ENCODE assay signal across 8 cellular contexts in the genomic region with DNA sequence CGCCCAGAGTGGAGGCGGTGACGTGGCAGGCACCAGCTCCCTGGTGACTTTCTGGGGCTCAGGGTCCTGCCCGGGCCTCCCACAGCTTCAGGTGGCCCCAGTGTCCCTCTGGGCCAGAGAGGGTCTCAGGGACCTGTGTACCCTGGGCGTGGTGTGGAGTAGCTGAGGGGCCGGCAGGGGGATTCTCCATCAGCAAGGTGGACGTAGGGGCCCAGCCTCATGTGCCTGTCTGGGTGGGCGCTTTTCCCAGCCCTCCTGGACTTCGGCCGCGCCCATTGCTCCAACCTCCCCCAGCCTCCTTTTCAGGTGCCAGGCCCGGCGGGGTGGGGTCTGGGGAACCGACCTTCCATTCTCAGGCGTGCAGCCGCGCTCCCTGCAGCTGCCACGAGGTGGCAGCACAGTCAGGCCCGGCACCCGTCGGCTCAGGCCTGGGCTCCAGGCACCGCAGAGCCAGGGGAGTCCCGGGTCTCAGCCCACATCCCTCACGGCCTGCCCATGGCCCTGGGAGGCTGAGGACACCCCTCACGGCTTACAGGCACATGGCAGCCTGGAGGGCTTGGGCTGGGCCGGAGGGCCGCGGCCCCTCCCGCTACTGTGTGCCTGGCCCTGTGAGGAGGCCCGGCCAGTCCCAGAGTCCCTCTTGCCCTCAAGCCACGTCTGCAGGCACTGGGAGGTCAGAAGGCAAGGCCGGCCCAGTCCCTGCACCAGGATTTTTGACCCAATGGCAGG. TPM values are rescaled to one million over a fixed set of nuclear protein-coding genes. Genes with fewer than 3 reads are reported as not detected.
DNase-seq lines count a peak whose midpoint lies in the region; ATAC-seq and TF ChIP-seq lines count a peak whose summit lies in the region.

No MANE protein-coding gene starts in this region.

- H3K27me3 ChIP-seq in BE2C (peaks cover 16% of the 10 kb centered on the region), HAP-1 (ENCODE audit: low read depth) (peaks cover 19% of the 10 kb centered on the region; the same call in 1 of the 2 replicates), PC-9 (ENCODE audit: insufficient read depth, low read depth) (no peaks in the 10 kb centered on the region), foreskin keratinocyte (peaks cover 27% of the 10 kb centered on the region), thyroid gland (no peaks in the 10 kb centered on the region)

- peak; percentile 63 for DNase-seq in BE2C
- peak; percentile 48 to 81 for DNase-seq in HAP-1 (ENCODE audit: low spot score in 2 of 2)
- peak; percentile 58 to 65 for DNase-seq in PC-9
- DNase-seq in activated T-helper 2 cell treated with anti-CD3 and anti-CD28 coated beads, Interferon-gamma antibody, Interleukin-2, Interleukin-4, amounts not matched to agents 10 μg/mL and 5 μg/mL and 100 μg/mL, durations not matched to agents 14 hours and 24 hours and 36 hours (ENCODE audit: low spot score), result peak; percentile 42
- DNase-seq in foreskin keratinocyte, result peak in 1 of 2 donors; percentile 4
- DNase-seq in omental fat pad (ENCODE audit: low spot score), result peak; percentile 38
- peak; percentile 48 to 51 for DNase-seq in thyroid gland

- no peaks in the 10 kb centered on the region for H3K79me2 ChIP-seq in PC-9 (ENCODE audit: low read depth)

- no peaks in the 10 kb centered on the region for H3K9me3 Mint-ChIP-seq in activated T-helper 2 cell treated with anti-CD3 and anti-CD28 coated beads, Interferon-gamma antibody, Interleukin-2, Interleukin-4, amounts not matched to agents 10 μg/mL and 5 μg/mL and 100 μg/mL, durations not matched to agents 14 hours and 24 hours and 36 hours

- peak overlapping the region; percentile 54 for H3K4me2 ChIP-seq in PC-9

- no peaks in the 10 kb centered on the region for H3K27me3 Mint-ChIP-seq in activated T-helper 2 cell treated with anti-CD3 and anti-CD28 coated beads, Interferon-gamma antibody, Interleukin-2, Interleukin-4, amounts not matched to agents 10 μg/mL and 5 μg/mL and 100 μg/mL, durations not matched to agents 14 hours and 24 hours and 36 hours (ENCODE audit: low read depth)

- H3K4me1 ChIP-seq in BE2C (no peaks in the 10 kb centered on the region), HAP-1 (no peaks in the 10 kb centered on the region), PC-9 (replicated peaks; ENCODE audit: insufficient read depth) (peaks cover 45% of the 10 kb centered on the region), foreskin keratinocyte (no peaks in the 10 kb centered on the region), thyroid gland (no peaks in the 10 kb centered on the region)

- intact Hi-C loops in PC-9 (cut with micrococcal nuclease; ENCODE audit: unreplicated experiment), result loop anchor here (1.0 to 10.0 kb wide), 6 partner anchors 30 to 314 kb away; a partner anchor contains a TSS
- intact Hi-C loops in activated T-helper 2 cell treated with anti-CD3 and anti-CD28 coated beads, Interferon-gamma antibody, Interleukin-2, Interleukin-4, amounts not matched to agents 10 μg/mL and 5 μg/mL and 100 μg/mL, durations not matched to agents 14 hours and 24 hours and 36 hours (cut with micrococcal nuclease), result loop anchor here (5.0 kb wide), 2 partner anchors 314 to 369 kb away; a partner anchor contains a TSS
- intact Hi-C loops in thyroid gland (cut with DNase I), result loop anchor here (2.0 to 5.0 kb wide), 2 partner anchors 314 to 369 kb away; a partner anchor contains a TSS

- no peak overlapping the region for H3K4me3 ChIP-seq in BE2C (ENCODE audit: low read depth, low read length)
- no peak overlapping the region for H3K4me3 ChIP-seq in HAP-1
- no peak overlapping the region for H3K4me3 ChIP-seq in PC-9
- no peak overlapping the region for H3K4me3 ChIP-seq in thyroid gland (replicated peaks in 1 of 3)

- CTCF ChIA-PET in PC-9 (lab: Charles Lee), result no interaction called here

- 17 to 21% methylated on average over 12 to 21 of the region's 32 CpGs for WGBS in thyroid gland, 2 donors

- no peaks in the 10 kb centered on the region for H3K36me3 Mint-ChIP-seq in activated T-helper 2 cell treated with anti-CD3 and anti-CD28 coated beads, Interferon-gamma antibody, Interleukin-2, Interleukin-4, amounts not matched to agents 10 μg/mL and 5 μg/mL and 100 μg/mL, durations not matched to agents 14 hours and 24 hours and 36 hours (ENCODE audit: low read depth)

- POLR2A ChIA-PET in PC-9 (lab: Charles Lee; ENCODE audit: unreplicated experiment), result no interaction called here

- TF ChIP-seq CTCF in BE2C (IDR thresholded peaks at IDR 0.05; ENCODE audit: low read depth, low read length), result peak; percentile 74
- TF ChIP-seq CTCF in PC-9 (conservative IDR thresholded peaks at IDR 0.05), result peak; percentile 80
- TF ChIP-seq CTCF in foreskin keratinocyte (conservative IDR thresholded peaks at IDR 0.05), result peak; percentile 82
- peak in 1 of 3 donors; percentile 57 for TF ChIP-seq CTCF in omental fat pad (IDR thresholded peaks at IDR 0.05)
- TF ChIP-seq CTCF in thyroid gland (IDR thresholded peaks at IDR 0.05), result peak; percentile 62 to 97 (median 76)

- peaks cover 4% of the 10 kb centered on the region for H3F3A ChIP-seq in PC-9 (ENCODE audit: insufficient read depth, low read depth)

- no peak overlapping the region for H3K27ac Mint-ChIP-seq in activated T-helper 2 cell treated with anti-CD3 and anti-CD28 coated beads, Interferon-gamma antibody, Interleukin-2, Interleukin-4, amounts not matched to agents 10 μg/mL and 5 μg/mL and 100 μg/mL, durations not matched to agents 14 hours and 24 hours and 36 hours

- no TSS peak for BruUV-seq in PC-9 (replicated peaks; lab: Mats Ljungman, UMichigan)

- ATAC-seq in foreskin keratinocyte, result peak; percentile 52
- no peak for ATAC-seq in omental fat pad (ENCODE audit: low FRiP score)
- ATAC-seq in GM21723 (IDR thresholded peaks at IDR 0.05; ENCODE audit: unreplicated experiment), result no peak

- no peaks in the 10 kb centered on the region for H3K4me1 Mint-ChIP-seq in activated T-helper 2 cell treated with anti-CD3 and anti-CD28 coated beads, Interferon-gamma antibody, Interleukin-2, Interleukin-4, amounts not matched to agents 10 μg/mL and 5 μg/mL and 100 μg/mL, durations not matched to agents 14 hours and 24 hours and 36 hours (ENCODE audit: low read depth)

- no peak for TF ChIP-seq POLR2A in thyroid gland (IDR thresholded peaks at IDR 0.05)

- peak overlapping the region; percentile 74 for H3K27ac ChIP-seq in PC-9
- no peak overlapping the region for H3K27ac ChIP-seq in foreskin keratinocyte
- H3K27ac ChIP-seq in thyroid gland, result no peak overlapping the region

- no peaks in the 10 kb centered on the region for H3K9me2 ChIP-seq in PC-9 (ENCODE audit: insufficient read depth)

- H3K4me3 Mint-ChIP-seq in activated T-helper 2 cell treated with anti-CD3 and anti-CD28 coated beads, Interferon-gamma antibody, Interleukin-2, Interleukin-4, amounts not matched to agents 10 μg/mL and 5 μg/mL and 100 μg/mL, durations not matched to agents 14 hours and 24 hours and 36 hours (ENCODE audit: low read depth), result no peak overlapping the region

- H3K9me3 ChIP-seq in BE2C (no peaks in the 10 kb centered on the region), HAP-1 (no peaks in the 10 kb centered on the region), PC-9 (ENCODE audit: insufficient read depth, low read depth) (no peaks in the 10 kb centered on the region), thyroid gland (no peaks in the 10 kb centered on the region)

- in situ Hi-C loops in HAP-1 (cut with MboI; ENCODE audit: low sequenced_read_pairs), result no loop called here

- H3K36me3 ChIP-seq in BE2C (no peaks in the 10 kb centered on the region), HAP-1 (replicated peaks) (no peaks in the 10 kb centered on the region), PC-9 (ENCODE audit: low read depth) (no peaks in the 10 kb centered on the region), thyroid gland (no peaks in the 10 kb centered on the region)

- no peak overlapping the region for H2AFZ ChIP-seq in PC-9

- H4K20me1 ChIP-seq in PC-9 (ENCODE audit: insufficient read depth), result no peaks in the 10 kb centered on the region

RNA-seq across cellular contexts. Expression of a gene that starts 19.9 kb away (rescaled TPM):
- not detected for polyA plus RNA-seq in BE2C (2012; ENCODE audit: insufficient read depth, insufficient read length, low read depth)
- total RNA-seq in PC-9 (2021) (2.1 and 3.3 TPM in 2 replicates), foreskin keratinocyte (not detected in 2 replicates), omental fat pad (under 1 TPM in 1 of 4 donors, not detected in 3; 0.44 TPM), thyroid gland (not detected)
- not detected in 2 replicates for total RNA-seq in activated T-helper 2 cell treated with anti-CD3 and anti-CD28 coated beads, Interferon-gamma antibody, Interleukin-2, Interleukin-4, amounts not matched to agents 10 μg/mL and 5 μg/mL and 100 μg/mL, durations not matched to agents 14 hours and 24 hours and 36 hours
- polyA plus RNA-seq in foreskin keratinocyte, result not detected in 2 replicates

RNA-seq across cellular contexts. Expression of a gene that starts 45.2 kb away (rescaled TPM):
- not detected for polyA plus RNA-seq in BE2C (2012; ENCODE audit: insufficient read depth, insufficient read length, low read depth)
- 0.09 and 0.25 TPM in 2 replicates for total RNA-seq in PC-9 (2021)
- not detected in 2 replicates for total RNA-seq in activated T-helper 2 cell treated with anti-CD3 and anti-CD28 coated beads, Interferon-gamma antibody, Interleukin-2, Interleukin-4, amounts not matched to agents 10 μg/mL and 5 μg/mL and 100 μg/mL, durations not matched to agents 14 hours and 24 hours and 36 hours
- not detected in 2 replicates for total RNA-seq in foreskin keratinocyte
- polyA plus RNA-seq in foreskin keratinocyte, result not detected in 2 replicates
- not detected for total RNA-seq in omental fat pad
- total RNA-seq in thyroid gland, result not detected
